ENCODE assay signal across 23 cellular contexts in genomic region chr12:78316150-78316549, GRCh38.
"Had no signal": no experiment of that assay in that cellular context is flagged by ENCODE, and none has a peak within 500 bp of the region (broad histone marks: within the 10 kb centered on the region; RNA-seq: fewer than 3 reads in every experiment).

No MANE protein-coding gene starts in this region.

- H3K27ac ChIP-seq: body of pancreas, cardiac muscle cell, epithelial cell of prostate, gastroesophageal sphincter, heart left ventricle, left ventricle myocardium inferior, stomach, suprapubic skin, tibial nerve had no signal

- H3K36me3 Mint-ChIP-seq: activated naive CD4-positive, alpha-beta T cell treated with anti-CD3 and anti-CD28 coated beads, Interleukin-2, amount 50 U/mL, for 24 hours; immature natural killer cell; naive thymus-derived CD8-positive, alpha-beta T cell; stimulated activated effector memory CD8-positive, alpha-beta T cell treated with anti-CD3 and anti-CD28 coated beads, Interleukin-12 subunit alpha, Interleukin-12 subunit beta, amount 100 ng/mL, for 72 hours had no signal

- H3K4me1 ChIP-seq: body of pancreas, gastroesophageal sphincter, heart left ventricle, left ventricle myocardium inferior, stomach, suprapubic skin, tibial nerve had no signal

- H3K27me3 Mint-ChIP-seq: activated naive CD4-positive, alpha-beta T cell treated with anti-CD3 and anti-CD28 coated beads, Interleukin-2, amount 50 U/mL, for 24 hours; naive thymus-derived CD8-positive, alpha-beta T cell had no signal

- H3K4me3 ChIP-seq: body of pancreas, cardiac muscle cell, gastroesophageal sphincter, heart left ventricle, left ventricle myocardium inferior, stomach, suprapubic skin, tibial nerve had no signal

- FAIRE-seq: small intestine, urothelium cell line had no signal

- H3K27ac Mint-ChIP-seq: activated naive CD4-positive, alpha-beta T cell treated with anti-CD3 and anti-CD28 coated beads, Interleukin-2, amount 50 U/mL, for 24 hours; immature natural killer cell; mesothelial cell of epicardium; naive thymus-derived CD8-positive, alpha-beta T cell; stimulated activated effector memory CD8-positive, alpha-beta T cell treated with anti-CD3 and anti-CD28 coated beads, Interleukin-12 subunit alpha, Interleukin-12 subunit beta, amount 100 ng/mL, for 72 hours had no signal

- ATAC-seq: body of pancreas; gastroesophageal sphincter; heart left ventricle; naive thymus-derived CD8-positive, alpha-beta T cell; sciatic nerve; stimulated activated effector memory CD8-positive, alpha-beta T cell treated with anti-CD3 and anti-CD28 coated beads, Interleukin-12 subunit alpha, Interleukin-12 subunit beta, amount 100 ng/mL, for 72 hours had no signal

- H3K4me3 Mint-ChIP-seq: activated naive CD4-positive, alpha-beta T cell treated with anti-CD3 and anti-CD28 coated beads, Interleukin-2, amount 50 U/mL, for 24 hours; immature natural killer cell; mesothelial cell of epicardium; naive thymus-derived CD8-positive, alpha-beta T cell; stimulated activated effector memory CD8-positive, alpha-beta T cell treated with anti-CD3 and anti-CD28 coated beads, Interleukin-12 subunit alpha, Interleukin-12 subunit beta, amount 100 ng/mL, for 72 hours had no signal

- H3K9me3 ChIP-seq: body of pancreas, gastroesophageal sphincter, stomach, suprapubic skin, tibial nerve had no signal

- H3K36me3 ChIP-seq: cardiac muscle cell, gastroesophageal sphincter, heart left ventricle, left ventricle myocardium inferior, stomach, suprapubic skin, tibial nerve had no signal

- DNase-seq: activated gamma-delta T cell treated with Interleukin-2 at 50 U/mL for 16 hours; activated T-cell treated with anti-CD3 and anti-CD28 coated beads, Interleukin-2, amount 50 U/mL, for 1 hour; anterior cingulate cortex; body of pancreas; cortex of kidney; heart left ventricle; immature natural killer cell; left ventricle myocardium inferior; naive thymus-derived CD8-positive, alpha-beta T cell; small intestine; stimulated activated CD4-positive, alpha-beta T cell treated with anti-CD3 and anti-CD28 coated beads, Interleukin-2, amount 100 ng/mL, for 24 hours; stomach; T-helper 9 cell had no signal

- H3K27me3 ChIP-seq: body of pancreas, cardiac muscle cell, gastroesophageal sphincter, heart left ventricle, stomach, suprapubic skin, tibial nerve had no signal

- H3K4me1 Mint-ChIP-seq: activated naive CD4-positive, alpha-beta T cell treated with anti-CD3 and anti-CD28 coated beads, Interleukin-2, amount 50 U/mL, for 24 hours; immature natural killer cell; naive thymus-derived CD8-positive, alpha-beta T cell; stimulated activated effector memory CD8-positive, alpha-beta T cell treated with anti-CD3 and anti-CD28 coated beads, Interleukin-12 subunit alpha, Interleukin-12 subunit beta, amount 100 ng/mL, for 72 hours had no signal
